ENCODE assay signal across 22 cellular contexts in genomic region chr7:106151459-106152312, GRCh38. TPM values are rescaled to one million over a fixed set of nuclear protein-coding genes. Genes with fewer than 3 reads are reported as not detected.
DNase-seq lines count a peak whose midpoint lies in the region; ATAC-seq and TF ChIP-seq lines count a peak whose summit lies in the region.
"Had no signal": no experiment of that assay in that cellular context is flagged by ENCODE, and none has a peak within 500 bp of the region (broad histone marks: within the 10 kb centered on the region; RNA-seq: fewer than 3 reads in every experiment).

No MANE protein-coding gene starts in this region.

- no peaks in the 10 kb centered on the region for H3K9me3 Mint-ChIP-seq in activated naive CD4-positive, alpha-beta T cell treated with anti-CD3 and anti-CD28 coated beads, Interleukin-2, amount 50 U/mL, for 24 hours
- no peaks in the 10 kb centered on the region for H3K9me3 Mint-ChIP-seq in stimulated activated memory B cell treated with anti-CD40 and anti-IgM and Interleukin-4, amounts not matched to agents 10 μg/mL and 1 μg/mL and 100 μg/mL, for 72 hours
- H3K9me3 Mint-ChIP-seq: H9, HFFc6 had no signal

- no peak overlapping the region for H3K27ac ChIP-seq in right lobe of liver
- H3K27ac ChIP-seq in substantia nigra (ENCODE audit: low read depth, low read length, poor library complexity, severe bottlenecking) = no peak overlapping the region
- H3K27ac ChIP-seq: C4-2B, GM23248, HL-60 had no signal

- H3K9me3 ChIP-seq in right lobe of liver = no peaks in the 10 kb centered on the region

- ATAC-seq in right lobe of liver = peak in 3 of 4 donors; percentile 16 to 29 (median 24)
- no peak for ATAC-seq in stimulated activated memory B cell treated with anti-CD40 and anti-IgM and Interleukin-4, amounts not matched to agents 10 μg/mL and 1 μg/mL and 100 μg/mL, for 72 hours

- WGBS in right lobe of liver (ENCODE audit: insufficient coverage, low coverage, low lambda C conversion rate, missing lambda C conversion rate) = 77% methylated on average over 4 of the region's 7 CpGs

- H3K27me3 Mint-ChIP-seq in activated naive CD4-positive, alpha-beta T cell treated with anti-CD3 and anti-CD28 coated beads, Interleukin-2, amount 50 U/mL, for 24 hours = no peaks in the 10 kb centered on the region
- H3K27me3 Mint-ChIP-seq in stimulated activated memory B cell treated with anti-CD40 and anti-IgM and Interleukin-4, amounts not matched to agents 10 μg/mL and 1 μg/mL and 100 μg/mL, for 72 hours = no peaks in the 10 kb centered on the region

- TF ChIP-seq POLR2A in right lobe of liver (IDR thresholded peaks at IDR 0.05) = no peak

- no peak for TF ChIP-seq CTCF in right lobe of liver (IDR thresholded peaks at IDR 0.05)

- H3K27me3 ChIP-seq in right lobe of liver = no peaks in the 10 kb centered on the region

- intact Hi-C loops in right lobe of liver (cut with DNase I) = loop anchor here in 1 of 2 donors (5.0 kb wide), 1 partner anchor 94 kb away; no protein-coding TSS in a partner anchor

- H3K36me3 Mint-ChIP-seq in activated naive CD4-positive, alpha-beta T cell treated with anti-CD3 and anti-CD28 coated beads, Interleukin-2, amount 50 U/mL, for 24 hours = no peaks in the 10 kb centered on the region
- no peaks in the 10 kb centered on the region for H3K36me3 Mint-ChIP-seq in stimulated activated memory B cell treated with anti-CD40 and anti-IgM and Interleukin-4, amounts not matched to agents 10 μg/mL and 1 μg/mL and 100 μg/mL, for 72 hours

- H3K4me1 ChIP-seq in right lobe of liver = no peaks in the 10 kb centered on the region

- no peak overlapping the region for H3K4me3 ChIP-seq in right lobe of liver
- H3K4me3 ChIP-seq: GM23248 had no signal

- H3K36me3 ChIP-seq in right lobe of liver = no peaks in the 10 kb centered on the region

- no peak overlapping the region for H3K4me3 Mint-ChIP-seq in activated naive CD4-positive, alpha-beta T cell treated with anti-CD3 and anti-CD28 coated beads, Interleukin-2, amount 50 U/mL, for 24 hours
- H3K4me3 Mint-ChIP-seq in stimulated activated memory B cell treated with anti-CD40 and anti-IgM and Interleukin-4, amounts not matched to agents 10 μg/mL and 1 μg/mL and 100 μg/mL, for 72 hours = no peak overlapping the region
- H3K4me3 Mint-ChIP-seq: H9, HFFc6 had no signal

- DNase-seq in activated naive CD4-positive, alpha-beta T cell treated with anti-CD3 and anti-CD28 coated beads, Interleukin-2, amount 50 U/mL, for 16 hours = no peak
- peak; percentile 13 for DNase-seq in germinal center (ENCODE audit: low spot score)
- no peak for DNase-seq in right lobe of liver
- no peak for DNase-seq in substantia nigra (lab: John Stamatoyannopoulos, UW)
- DNase-seq in NOMO-1 (lab: John Stamatoyannopoulos, UW; ENCODE audit: unreplicated experiment in 2 of 2) = no peak
- no peak for DNase-seq in stimulated activated CD4-positive, alpha-beta T cell treated with anti-CD3 and anti-CD28 coated beads, Interleukin-4, amount 100 ng/mL, for 4 hours
- DNase-seq: DMS79, H9, HFFc6, KG1, NCI-H1105, NCI-H146, NCI-H2029, NCI-H226, NCI-H510A treated with DMSO at 0.1 percent for 48 hours, NCI-H82, Right ventricle myocardium superior had no signal

- peaks cover 4% of the 10 kb centered on the region for H3K4me1 Mint-ChIP-seq in activated naive CD4-positive, alpha-beta T cell treated with anti-CD3 and anti-CD28 coated beads, Interleukin-2, amount 50 U/mL, for 24 hours
- H3K4me1 Mint-ChIP-seq in stimulated activated memory B cell treated with anti-CD40 and anti-IgM and Interleukin-4, amounts not matched to agents 10 μg/mL and 1 μg/mL and 100 μg/mL, for 72 hours = peaks cover 36% of the 10 kb centered on the region

- peak overlapping the region; percentile 31 for H3K27ac Mint-ChIP-seq in activated naive CD4-positive, alpha-beta T cell treated with anti-CD3 and anti-CD28 coated beads, Interleukin-2, amount 50 U/mL, for 24 hours
- H3K27ac Mint-ChIP-seq in stimulated activated memory B cell treated with anti-CD40 and anti-IgM and Interleukin-4, amounts not matched to agents 10 μg/mL and 1 μg/mL and 100 μg/mL, for 72 hours = peak overlapping the region; percentile 46
- H3K27ac Mint-ChIP-seq: H9, HFFc6 had no signal

RNA-seq across cellular contexts. Expression of gene SYPL1, which starts 39.6 kb away (rescaled TPM):
- total RNA-seq in right lobe of liver = 10 to 100 TPM; 29.5 to 43.0 (median 37.1) TPM
